ENCODE assay signal across 9 cellular contexts in genomic region chr4:23717528-23718248, GRCh38.
DNase-seq lines count a peak whose midpoint lies in the region; ATAC-seq and TF ChIP-seq lines count a peak whose summit lies in the region.
"Had no signal": no experiment of that assay in that cellular context is flagged by ENCODE, and none has a peak within 500 bp of the region (broad histone marks: within the 10 kb centered on the region; RNA-seq: fewer than 3 reads in every experiment).

No MANE protein-coding gene starts in this region.

- H4K20me1 ChIP-seq in neural cell (ENCODE audit: insufficient read depth): no peaks in the 10 kb centered on the region

- TF ChIP-seq RAD21 in neural cell (conservative IDR thresholded peaks at IDR 0.05): peak; percentile 63

- H3K4me3 ChIP-seq in LNCaP clone FGC (ENCODE audit: low read depth, low read length) (no peak overlapping the region), neural cell (ENCODE audit: low read length) (no peak overlapping the region)

- no peaks in the 10 kb centered on the region for H3K27me3 ChIP-seq in neural cell (ENCODE audit: insufficient read depth, low read depth, low read length)

- no peak for TF ChIP-seq EP300 in neural cell (conservative IDR thresholded peaks at IDR 0.05; ENCODE audit: poor library complexity, severe bottlenecking)

- H3K27ac ChIP-seq in neural cell (ENCODE audit: low read length): no peak overlapping the region

- H3K4me1 Mint-ChIP-seq in chondrocyte (ENCODE audit: low read depth): peaks cover 3% of the 10 kb centered on the region
- H3K4me1 Mint-ChIP-seq in effector memory CD8-positive, alpha-beta T cell (ENCODE audit: low read depth in 2 of 2): no peaks in the 10 kb centered on the region
- H3K4me1 Mint-ChIP-seq: CD4-positive, alpha-beta memory T cell had no signal

- no peak overlapping the region for H3K27ac Mint-ChIP-seq in chondrocyte (ENCODE audit: unreplicated experiment)
- no peak overlapping the region for H3K27ac Mint-ChIP-seq in effector memory CD8-positive, alpha-beta T cell
- H3K27ac Mint-ChIP-seq: CD4-positive, alpha-beta memory T cell had no signal

- no peak for ATAC-seq in effector memory CD8-positive, alpha-beta T cell (replicated peaks)

- H3K9me3 Mint-ChIP-seq in chondrocyte (ENCODE audit: low read depth): peaks cover 4% of the 10 kb centered on the region
- peaks cover 0 to 7% of the 10 kb centered on the region in 2 donors for H3K9me3 Mint-ChIP-seq in effector memory CD8-positive, alpha-beta T cell

- H3K4me3 Mint-ChIP-seq in chondrocyte (ENCODE audit: unreplicated experiment): no peak overlapping the region
- no peak overlapping the region for H3K4me3 Mint-ChIP-seq in effector memory CD8-positive, alpha-beta T cell
- H3K4me3 Mint-ChIP-seq: CD4-positive, alpha-beta memory T cell had no signal

- no peak overlapping the region for H3K4me2 ChIP-seq in neural cell (ENCODE audit: low read length)

- H3K9ac ChIP-seq in neural cell (ENCODE audit: low read length): no peak overlapping the region

- H3K36me3 Mint-ChIP-seq in chondrocyte (ENCODE audit: low read depth): no peaks in the 10 kb centered on the region
- peaks cover 3% of the 10 kb centered on the region for H3K36me3 Mint-ChIP-seq in effector memory CD8-positive, alpha-beta T cell (ENCODE audit: insufficient read depth)
- H3K36me3 Mint-ChIP-seq: CD4-positive, alpha-beta memory T cell had no signal

- H3K9me2 ChIP-seq in neural cell (ENCODE audit: insufficient read depth, low read length): no peaks in the 10 kb centered on the region

- no peaks in the 10 kb centered on the region for H3K36me3 ChIP-seq in neural cell (ENCODE audit: insufficient read depth, low read length)

- peak; percentile 48 for TF ChIP-seq CTCF in LNCaP clone FGC (IDR thresholded peaks at IDR 0.05; ENCODE audit: control insufficient read depth, extremely low read depth, insufficient read depth)
- peak; percentile 75 for TF ChIP-seq CTCF in chondrocyte (IDR thresholded peaks at IDR 0.05)
- TF ChIP-seq CTCF in neural cell (IDR thresholded peaks at IDR 0.05; ENCODE audit: poor library complexity, severe bottlenecking): peak; percentile 63

- H3K27me3 Mint-ChIP-seq in chondrocyte (ENCODE audit: low read depth): no peaks in the 10 kb centered on the region
- no peaks in the 10 kb centered on the region for H3K27me3 Mint-ChIP-seq in effector memory CD8-positive, alpha-beta T cell
- H3K27me3 Mint-ChIP-seq: CD4-positive, alpha-beta memory T cell had no signal

- no peaks in the 10 kb centered on the region for H3K9me3 ChIP-seq in neural cell (ENCODE audit: low read length)

- peak; percentile 6 for DNase-seq in NCI-H1694 treated with DMSO at 0.1 percent for 48 hours (lab: John Stamatoyannopoulos, UW)
- DNase-seq in NCI-H1694 (lab: John Stamatoyannopoulos, UW): no peak
- DNase-seq in LNCaP clone FGC (ENCODE audit: low read depth): peak; percentile 2
- no peak for DNase-seq in chondrocyte (ENCODE audit: low spot score)
- DNase-seq in effector memory CD8-positive, alpha-beta T cell: no peak
- no peak for DNase-seq in NCI-H2227 treated with DMSO at 0.1 percent for 48 hours (lab: John Stamatoyannopoulos, UW)
- no peak for DNase-seq in medulla oblongata (ENCODE audit: extremely low spot score)

- no peaks in the 10 kb centered on the region for H3F3A ChIP-seq in neural cell (ENCODE audit: insufficient read depth, low read length, poor library complexity, severe bottlenecking)

- H2AFZ ChIP-seq in neural cell (ENCODE audit: low read depth, low read length): no peak overlapping the region

- H3K79me2 ChIP-seq in neural cell (replicated peaks; ENCODE audit: insufficient read depth, low read length): no peaks in the 10 kb centered on the region

TF ChIP-seq in neural cell, 6 proteins besides CTCF, POLR2A, EP300 and RAD21:
- no peak for TF ChIP-seq EZH2 (IDR thresholded peaks at IDR 0.05; ENCODE audit: borderline replicate concordance, insufficient read depth, low read length, poor library complexity, severe bottlenecking)
- peak; percentile 69 for TF ChIP-seq SMC3 (conservative IDR thresholded peaks at IDR 0.05; ENCODE audit: poor library complexity)

Comparison
In these comparisons a context has a peak if more than half of its experiments do, and no peak if none do; other contexts are left out.
1. DNase-seq: peak in NCI-H1694 treated with DMSO at 0.1 percent for 48 hours (single experiment) and LNCaP clone FGC (single experiment); none in NCI-H1694 (single experiment), chondrocyte (single experiment), effector memory CD8-positive, alpha-beta T cell (0 of 3), NCI-H2227 treated with DMSO at 0.1 percent for 48 hours (single experiment) and medulla oblongata (single experiment).
2. Peak in every context shown above with its lines, with median percentiles within 50 percentile points of each other: CTCF ChIP-seq.